Comparison of ENCODE assay signal across 8 cellular contexts in genomic region chr10:100670828-100671479, GRCh38.
A peak's percentile ranks its signal among the peaks of the same experiment; 100 is the strongest.
DNase-seq lines count a peak whose midpoint lies in the region; ATAC-seq, FAIRE-seq and TF ChIP-seq lines count a peak whose summit lies in the region.

No MANE protein-coding gene starts in this region.

- no peak overlapping the region for H3K4me2 ChIP-seq in keratinocyte (ENCODE audit: control insufficient read depth, extremely low read depth, insufficient read depth, low read depth, low read length)

- H3K9ac ChIP-seq in keratinocyte (ENCODE audit: control insufficient read depth, extremely low read depth, insufficient read depth, low read length): no peak overlapping the region

- H3K79me2 ChIP-seq in keratinocyte (ENCODE audit: control insufficient read depth, insufficient read depth, low read length): no peaks in the 10 kb centered on the region

- intact Hi-C loops in ovary (cut with DNase I): no loop called here

- ATAC-seq in SK-N-SH treated with all-trans-retinoic acid at 6 μM for 48 hours: peak; percentile 94

- TF ChIP-seq CTCF in keratinocyte (optimal IDR thresholded peaks at IDR 0.05 in 1 of 3, IDR thresholded peaks at IDR 0.05 in 1 of 3, conservative IDR thresholded peaks at IDR 0.05 in 1 of 3; ENCODE audit: extremely low read depth in 1 of 3, insufficient read depth in 2 of 3, low read length in 3 of 3) (peak in 2 of 3 experiments; percentile 69 to 76), ovary (IDR thresholded peaks at IDR 0.05) (no peak)

- DNase-seq in GM19238 (ENCODE audit: insufficient read length, low spot score) (peak; percentile 67), keratinocyte (ENCODE audit: low read depth, low spot score) (no peak), NCI-H526 treated with DMSO at 0.1 percent for 48 hours (lab: John Stamatoyannopoulos, UW) (no peak), ovary (no peak), GF-D8 (lab: John Stamatoyannopoulos, UW) (no peak)
- peak; percentile 27 for DNase-seq in activated naive CD8-positive, alpha-beta T cell treated with anti-CD3 and anti-CD28 coated beads, Interleukin-2, amount 50 U/mL, for 16 hours (ENCODE audit: low read depth, low spot score)
- DNase-seq in stimulated activated CD8-positive, alpha-beta memory T cell treated with anti-CD3 and anti-CD28 coated beads, Interleukin-15, amount 100 ng/mL, for 24 hours (ENCODE audit: low read depth): peak; percentile 66

- H3K9me1 ChIP-seq in keratinocyte (ENCODE audit: control insufficient read depth, extremely low read depth, insufficient read depth, low read length): no peaks in the 10 kb centered on the region

- TF ChIP-seq EP300 in ovary (IDR thresholded peaks at IDR 0.05): no peak

- H3K27me3 ChIP-seq in keratinocyte (ENCODE audit: control insufficient read depth, extremely low read depth, insufficient read depth, low read length): peaks cover 55% of the 10 kb centered on the region
- H3K27me3 ChIP-seq in ovary: no peaks in the 10 kb centered on the region

- peaks cover 3% of the 10 kb centered on the region for H4K20me1 ChIP-seq in keratinocyte (ENCODE audit: control insufficient read depth, extremely low read depth, insufficient read depth, low read length)

- H3K9me3 ChIP-seq in keratinocyte (ENCODE audit: control insufficient read depth, low read depth, low read length) (no peaks in the 10 kb centered on the region), ovary (no peaks in the 10 kb centered on the region)

- FAIRE-seq in keratinocyte (lab: Jason Lieb, UNC): no peak

- no peak for TF ChIP-seq POLR2A in ovary (IDR thresholded peaks at IDR 0.05)

- H3K36me3 ChIP-seq in keratinocyte (ENCODE audit: control insufficient read depth in 2 of 2, extremely low read depth in 1 of 2, insufficient read depth in 2 of 2, low read length in 2 of 2): no peaks in the 10 kb centered on the region
- H3K36me3 ChIP-seq in ovary: no peaks in the 10 kb centered on the region

- no peaks in the 10 kb centered on the region for H3K4me1 ChIP-seq in keratinocyte (ENCODE audit: control insufficient read depth, extremely low read depth, insufficient read depth, low read length)
- H3K4me1 ChIP-seq in ovary (ENCODE audit: insufficient read depth): no peaks in the 10 kb centered on the region

- H3K27ac ChIP-seq in keratinocyte (ENCODE audit: control insufficient read depth, insufficient read depth, low read length) (no peak overlapping the region), ovary (no peak overlapping the region)

- no peak overlapping the region for H2AFZ ChIP-seq in keratinocyte (ENCODE audit: control insufficient read depth, low read length)

- no peak overlapping the region for H3K4me3 ChIP-seq in keratinocyte (ENCODE audit: control insufficient read depth in 2 of 3, extremely low read depth in 1 of 3, insufficient read depth in 2 of 3, low read depth in 1 of 3, low read length in 3 of 3)
- H3K4me3 ChIP-seq in ovary: no peak overlapping the region

- dilution Hi-C loops in keratinocyte (cut with MboI; ENCODE audit: extremely low pct_ligation_motif_present, low sequenced_read_pairs): no loop called here

- 3 to 5% (median 5%) methylated on average over 41 to 54 of the region's 54 CpGs for WGBS in ovary, 3 donors

TF ChIP-seq in SK-N-SH treated with all-trans-retinoic acid at 6 μM for 48 hours, 23 proteins besides CTCF, POLR2A, EP300 and RAD21:
- no peak for TF ChIP-seq PPARA (CRISPR knock-in tag; IDR thresholded peaks at IDR 0.05; ENCODE audit: borderline replicate concordance)
- TF ChIP-seq CREB5 (CRISPR knock-in tag; IDR thresholded peaks at IDR 0.05; ENCODE audit: low read depth): no peak
- no peak for TF ChIP-seq RARB (CRISPR knock-in tag; IDR thresholded peaks at IDR 0.05)
- TF ChIP-seq TOX (CRISPR knock-in tag; IDR thresholded peaks at IDR 0.05; ENCODE audit: borderline replicate concordance): no peak
- no peak for TF ChIP-seq CSRNP3 (CRISPR knock-in tag; IDR thresholded peaks at IDR 0.05)
- TF ChIP-seq ESRRG (CRISPR knock-in tag; IDR thresholded peaks at IDR 0.05): no peak
- no peak for TF ChIP-seq ZFP3 (CRISPR knock-in tag; IDR thresholded peaks at IDR 0.05)
- no peak for TF ChIP-seq ZNF70 (CRISPR knock-in tag; IDR thresholded peaks at IDR 0.05)
- TF ChIP-seq ZNF565 (CRISPR knock-in tag; conservative IDR thresholded peaks at IDR 0.05; ENCODE audit: low read depth): no peak
- no peak for TF ChIP-seq ZC3H10 (CRISPR knock-in tag; IDR thresholded peaks at IDR 0.05)
- no peak for TF ChIP-seq PATZ1 (CRISPR knock-in tag; IDR thresholded peaks at IDR 0.05; ENCODE audit: borderline replicate concordance)
- no peak for TF ChIP-seq ZNF8 (CRISPR knock-in tag; IDR thresholded peaks at IDR 0.05)
- TF ChIP-seq TCF4 (CRISPR knock-in tag; IDR thresholded peaks at IDR 0.05; ENCODE audit: borderline replicate concordance): no peak
- TF ChIP-seq CSDC2 (CRISPR knock-in tag; IDR thresholded peaks at IDR 0.05): no peak

Comparison
In these comparisons a context has a peak if more than half of its experiments do, and no peak if none do; other contexts are left out.
1. DNase-seq: peak in GM19238 (single experiment), activated naive CD8-positive, alpha-beta T cell treated with anti-CD3 and anti-CD28 coated beads, Interleukin-2, amount 50 U/mL, for 16 hours (single experiment) and stimulated activated CD8-positive, alpha-beta memory T cell treated with anti-CD3 and anti-CD28 coated beads, Interleukin-15, amount 100 ng/mL, for 24 hours (single experiment); none in keratinocyte (single experiment), NCI-H526 treated with DMSO at 0.1 percent for 48 hours (single experiment), ovary (0 of 5) and GF-D8 (single experiment).
2. CTCF ChIP-seq: peak in keratinocyte (2 of 3); none in ovary (0 of 3).